In the genomic region with DNA sequence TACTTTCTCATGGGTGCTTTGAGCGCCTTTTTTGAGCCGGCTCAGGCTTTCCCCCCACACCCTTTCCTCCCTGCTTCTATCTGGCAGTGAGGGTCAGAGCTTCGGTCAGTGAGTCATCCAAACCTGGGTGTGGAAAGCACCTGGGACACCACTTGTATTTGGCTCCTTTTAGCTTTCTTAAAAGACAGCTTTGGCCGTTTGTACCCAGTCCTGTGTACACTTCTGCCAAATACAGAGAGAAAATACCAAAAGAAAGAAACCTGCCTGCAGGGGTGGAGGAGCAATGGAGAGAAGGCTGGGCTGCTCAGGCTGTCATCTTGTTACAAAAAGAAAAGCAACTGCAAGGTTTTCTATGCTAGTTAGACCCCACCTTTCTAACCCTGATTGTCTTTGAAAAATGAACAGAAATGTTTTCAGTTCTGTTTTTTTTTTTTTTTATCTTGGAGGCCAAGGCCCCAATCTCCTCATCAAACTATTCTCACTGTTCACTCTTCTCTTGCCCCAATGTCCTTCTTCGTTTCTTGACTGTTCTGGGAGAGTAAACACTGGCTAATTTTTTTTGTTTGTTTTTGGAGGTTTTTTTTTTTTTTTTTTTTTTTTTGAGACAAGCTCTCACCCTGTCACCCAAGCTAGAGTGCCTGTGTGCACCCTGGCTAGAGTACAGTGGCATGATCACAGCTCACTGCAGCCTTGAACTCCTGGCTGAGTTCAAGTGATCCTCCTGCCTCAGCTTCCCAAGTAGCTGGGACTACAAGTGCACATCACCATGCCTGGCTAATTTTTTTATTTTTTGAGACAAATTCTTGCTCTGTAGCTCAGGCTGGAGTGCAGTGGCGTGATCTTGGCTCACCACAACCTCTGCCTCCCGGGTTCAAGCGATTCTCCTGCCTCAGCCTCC, we compare ENCODE assay signal across 8 cellular contexts.
DNase-seq lines count a peak whose midpoint lies in the region; ATAC-seq and TF ChIP-seq lines count a peak whose summit lies in the region.

No MANE protein-coding gene starts in this region.

- no peak overlapping the region for H2BK120ac ChIP-seq in mesenchymal stem cell (ENCODE audit: low read depth, low read length)

- H3K36me3 ChIP-seq in esophagus squamous epithelium (peaks cover 9 to 72% (median 13%) of the 10 kb centered on the region in 3 donors), mesenchymal stem cell (ENCODE audit: control insufficient read depth in 1 of 2, insufficient read depth in 2 of 2, low read depth in 1 of 2, low read length in 2 of 2) (peaks cover 37 to 72% of the 10 kb centered on the region in 2 experiments)

- no peak overlapping the region for H3K18ac ChIP-seq in mesenchymal stem cell (ENCODE audit: low read depth in 1 of 2, low read length in 2 of 2)

- H3K4me3 ChIP-seq in esophagus squamous epithelium, result peak overlapping the region in 1 of 4 donors; percentile 5
- H3K4me3 ChIP-seq in mesenchymal stem cell (ENCODE audit: insufficient read depth in 1 of 2, low read depth in 1 of 2, low read length in 2 of 2), result no peak overlapping the region

- intact Hi-C loops in esophagus squamous epithelium (cut with DNase I), result no loop called here

- H2BK15ac ChIP-seq in mesenchymal stem cell (ENCODE audit: low read depth, poor library complexity, severe bottlenecking), result no peak overlapping the region

- H2AK5ac ChIP-seq in mesenchymal stem cell (ENCODE audit: low read length, severe bottlenecking), result no peak overlapping the region

- no peak overlapping the region for H3K14ac ChIP-seq in mesenchymal stem cell (ENCODE audit: low read length in 2 of 2)

- no peak overlapping the region for H4K91ac ChIP-seq in mesenchymal stem cell (ENCODE audit: low read length)

- peaks cover 20 to 86% (median 45%) of the 10 kb centered on the region in 3 donors for H3K4me1 ChIP-seq in esophagus squamous epithelium
- H3K4me1 ChIP-seq in mesenchymal stem cell (ENCODE audit: control insufficient read depth, insufficient read depth, low read depth, low read length), result peaks cover 10% of the 10 kb centered on the region

- H3K27me3 ChIP-seq in esophagus squamous epithelium, result no peaks in the 10 kb centered on the region
- no peaks in the 10 kb centered on the region for H3K27me3 ChIP-seq in mesenchymal stem cell (ENCODE audit: control insufficient read depth in 1 of 2, insufficient read depth in 1 of 2, low read length in 2 of 2)

- peaks cover 46% of the 10 kb centered on the region for H3K79me1 ChIP-seq in mesenchymal stem cell (replicated peaks; ENCODE audit: low read length, poor library complexity, severe bottlenecking)

- H3K27ac ChIP-seq in esophagus squamous epithelium (peak overlapping the region; percentile 78 to 90 (median 87)), mesenchymal stem cell (ENCODE audit: low read length, poor library complexity, severe bottlenecking) (no peak overlapping the region)

- H3K9me3 ChIP-seq in esophagus squamous epithelium, result no peaks in the 10 kb centered on the region
- no peaks in the 10 kb centered on the region for H3K9me3 ChIP-seq in mesenchymal stem cell (ENCODE audit: control insufficient read depth, low read length)

- CTCF ChIA-PET in HEK293T (lab: Yijun Ruan, JAX), result no interaction called here

- no peak overlapping the region for H3K4me2 ChIP-seq in mesenchymal stem cell (ENCODE audit: low read length, poor library complexity, severe bottlenecking)

- no peak overlapping the region for H2BK5ac ChIP-seq in mesenchymal stem cell (ENCODE audit: low read depth, low read length, poor library complexity, severe bottlenecking)

- no peak overlapping the region for H3K23ac ChIP-seq in mesenchymal stem cell (ENCODE audit: low read length in 2 of 2)

- TF ChIP-seq POLR2A in esophagus squamous epithelium (IDR thresholded peaks at IDR 0.05), result peak in 1 of 4 donors; percentile 2

- H3K9ac ChIP-seq in mesenchymal stem cell (ENCODE audit: low read length), result no peak overlapping the region

- no peak overlapping the region for H2BK12ac ChIP-seq in mesenchymal stem cell (ENCODE audit: low read length in 2 of 2)

- H3K4ac ChIP-seq in mesenchymal stem cell (ENCODE audit: low read depth in 1 of 2, low read length in 2 of 2), result no peak overlapping the region

- WGBS in esophagus squamous epithelium, 2 donors, result 51 to 52% methylated on average over 7 to 8 of the region's 8 CpGs
- whole genome bisulfite sequencing in mesenchymal stem cell, result 87% methylated on average over 7 of the region's 8 CpGs

- peak; percentile 45 for ATAC-seq in GM19372 (IDR thresholded peaks at IDR 0.05; ENCODE audit: low read depth, unreplicated experiment)

- DNase-seq in A172 (ENCODE audit: low spot score) (peak; percentile 21), HPDE6-E6E7 (ENCODE audit: extremely low spot score) (peak; percentile 66), esophagus squamous epithelium (lab: John Stamatoyannopoulos, UW) (no peak), NCI-H345 treated with DMSO at 0.1 percent for 48 hours (lab: John Stamatoyannopoulos, UW; ENCODE audit: unreplicated experiment) (no peak), HEK293T (ENCODE audit: extremely low spot score) (no peak), mesenchymal stem cell (no peak)
- no peak for DNase-seq in stimulated activated CD4-positive, alpha-beta T cell treated with anti-CD3 and anti-CD28 coated beads, Interleukin-4, amount 100 ng/mL, for 1 hour

- no peak for TF ChIP-seq CTCF in esophagus squamous epithelium (IDR thresholded peaks at IDR 0.05)

- POLR2A ChIA-PET in HEK293T (lab: Yijun Ruan, JAX), result no interaction called here

- no peak overlapping the region for H4K8ac ChIP-seq in mesenchymal stem cell (ENCODE audit: low read length)

- no peak overlapping the region for H2AFZ ChIP-seq in mesenchymal stem cell (ENCODE audit: low read depth, low read length)

TF ChIP-seq in HEK293T, 16 proteins besides CTCF, POLR2A, EP300 and RAD21:
- no peak for TF ChIP-seq L3MBTL2 (conservative IDR thresholded peaks at IDR 0.05)
- TF ChIP-seq SP1 (IDR thresholded peaks at IDR 0.05), result no peak
- no peak for TF ChIP-seq BHLHE40 (IDR thresholded peaks at IDR 0.05; ENCODE audit: borderline replicate concordance)
- no peak for TF ChIP-seq ARNT (IDR thresholded peaks at IDR 0.05)
- TF ChIP-seq FOXA1 (IDR thresholded peaks at IDR 0.05), result no peak
- TF ChIP-seq LEF1 (IDR thresholded peaks at IDR 0.05; ENCODE audit: borderline replicate concordance), result no peak
- TF ChIP-seq FOXK2 (IDR thresholded peaks at IDR 0.05), result no peak
- no peak for TF ChIP-seq CTBP1 (IDR thresholded peaks at IDR 0.05; ENCODE audit: borderline replicate concordance)
- TF ChIP-seq ZNF384 (IDR thresholded peaks at IDR 0.05), result no peak

Comparison
In these comparisons a context has a peak if more than half of its experiments do, and no peak if none do; other contexts are left out.
1. DNase-seq: peak in A172 (single experiment) and HPDE6-E6E7 (single experiment); none in esophagus squamous epithelium (single experiment), NCI-H345 treated with DMSO at 0.1 percent for 48 hours (single experiment), stimulated activated CD4-positive, alpha-beta T cell treated with anti-CD3 and anti-CD28 coated beads, Interleukin-4, amount 100 ng/mL, for 1 hour (single experiment), HEK293T (single experiment) and mesenchymal stem cell (single experiment).